In genomic region chr19:2977001-2977685, GRCh38 we compare ENCODE assay signal across 8 cellular contexts. TPM values are rescaled to one million over a fixed set of nuclear protein-coding genes. Genes with fewer than 3 reads are reported as not detected.
DNase-seq lines count a peak whose midpoint lies in the region; ATAC-seq and TF ChIP-seq lines count a peak whose summit lies in the region.

TLE6 (plus strand) TSS chr19:2977564; CDS start chr19:2978234, 670 bp downstream.

- peak within 1 kb of the TSS; percentile 61 for H3K4me3 ChIP-seq in kidney epithelial cell (ENCODE audit: low read depth, low read length)

- TF ChIP-seq CTCF in kidney epithelial cell (IDR thresholded peaks at IDR 0.05; ENCODE audit: insufficient read depth, low read length, poor library complexity, severe bottlenecking), result no peak

- ATAC-seq in HG03354 (IDR thresholded peaks at IDR 0.05; ENCODE audit: poor library complexity, severe bottlenecking, unreplicated experiment), result peak; percentile 94
- ATAC-seq in activated CD4-positive, CD25-positive, alpha-beta regulatory T cell treated with anti-CD3 and anti-CD28 coated beads, Interleukin-2, amount 50 U/mL, for 24 hours, result peak; percentile 100

- DNase-seq in AML-193 (lab: John Stamatoyannopoulos, UW), result peak; percentile 87 to 88
- DNase-seq in NCI-H446 (lab: John Stamatoyannopoulos, UW), result peak; percentile 94 to 99
- DNase-seq in cerebellum (ENCODE audit: low spot score), result peak; percentile 98
- peak; percentile 75 for DNase-seq in kidney epithelial cell (ENCODE audit: low read depth)
- peak; percentile 96 for DNase-seq in stimulated activated CD4-positive, alpha-beta T cell treated with anti-CD3 and anti-CD28 coated beads, Interleukin-15, amount 100 ng/mL, for 24 hours

- TF ChIP-seq POLR2A in GM19099 (IDR thresholded peaks at IDR 0.05; ENCODE audit: extremely low read depth, insufficient read length, low read depth), result peak; percentile 73

- no peaks in the 10 kb centered on the region for H3K36me3 ChIP-seq in kidney epithelial cell (ENCODE audit: control insufficient read depth, insufficient read depth, low read length)

- peaks cover 12% of the 10 kb centered on the region for H3K27me3 ChIP-seq in kidney epithelial cell (ENCODE audit: control insufficient read depth, insufficient read depth, low read length)

RNA-seq across cellular contexts. Expression of gene TLE6, which starts in this region (rescaled TPM):
- total RNA-seq in cerebellum (0.91 TPM), kidney epithelial cell (0.50 and 2.2 TPM in 2 replicates)

Comparison
In these comparisons a context has a peak if more than half of its experiments do, and no peak if none do; other contexts are left out.
1. Peak in every context shown above with its lines: DNase-seq, ATAC-seq and H3K4me3 ChIP-seq.
2. Peak in DNase-seq in cerebellum; RNA of the gene not detected or under 1 TPM.